In genomic region chr7:138979988-138980574, GRCh38 we compare ENCODE assay signal across 8 cellular contexts. TPM values are rescaled to one million over a fixed set of nuclear protein-coding genes. Genes with fewer than 3 reads are reported as not detected.
DNase-seq lines count a peak whose midpoint lies in the region; ATAC-seq and TF ChIP-seq lines count a peak whose summit lies in the region.

No MANE protein-coding gene starts in this region.

- no peak overlapping the region for H3K27ac Mint-ChIP-seq in T-helper 2 cell treated with Interferon-gamma antibody and Interleukin-4, amounts not matched to agents 5 μg/mL and 100 μg/mL, for 36 hours
- H3K27ac Mint-ChIP-seq in activated B cell treated with CpG ODN at 0.5 μM for 24 hours (no peak overlapping the region), immature natural killer cell (peak overlapping the region in 1 of 6 donors; percentile 65)

- intact Hi-C loops in activated B cell treated with CpG ODN at 0.5 μM for 24 hours (cut with micrococcal nuclease) = loop anchor here (5.0 kb wide), 1 partner anchor 93 kb away; no protein-coding TSS in a partner anchor

- peak overlapping the region; percentile 87 for H3K4me3 Mint-ChIP-seq in T-helper 2 cell treated with Interferon-gamma antibody and Interleukin-4, amounts not matched to agents 5 μg/mL and 100 μg/mL, for 36 hours
- peak overlapping the region; percentile 88 for H3K4me3 Mint-ChIP-seq in activated B cell treated with CpG ODN at 0.5 μM for 24 hours
- H3K4me3 Mint-ChIP-seq in immature natural killer cell = peak overlapping the region; percentile 86 to 92 (median 89)

- no peaks in the 10 kb centered on the region for H3K36me3 Mint-ChIP-seq in T-helper 2 cell treated with Interferon-gamma antibody and Interleukin-4, amounts not matched to agents 5 μg/mL and 100 μg/mL, for 36 hours (ENCODE audit: low read depth)
- H3K36me3 Mint-ChIP-seq in activated B cell treated with CpG ODN at 0.5 μM for 24 hours (ENCODE audit: low read depth) (peaks cover 3% of the 10 kb centered on the region), immature natural killer cell (no peaks in the 10 kb centered on the region)

- no peak for DNase-seq in T-helper 2 cell treated with Interferon-gamma antibody and Interleukin-4, amounts not matched to agents 5 μg/mL and 100 μg/mL, for 36 hours (ENCODE audit: low spot score)
- no peak for DNase-seq in T-helper 2 cell
- DNase-seq in activated B cell treated with CpG ODN at 0.5 μM for 24 hours = no peak
- DNase-seq in immature natural killer cell = no peak
- peak; percentile 42 for DNase-seq in superior temporal gyrus (ENCODE audit: extremely low spot score)
- no peak for DNase-seq in pons (ENCODE audit: low spot score)
- no peak for DNase-seq in GM20000 (ENCODE audit: low spot score)
- DNase-seq in medulla oblongata (ENCODE audit: extremely low spot score) = no peak

- TF ChIP-seq CTCF in activated B cell treated with CpG ODN at 0.5 μM for 24 hours (IDR thresholded peaks at IDR 0.05) (no peak), GM20000 (IDR thresholded peaks at IDR 0.05; ENCODE audit: extremely low read depth, missing control alignments) (no peak)

- peaks cover 53% of the 10 kb centered on the region for H3K27me3 Mint-ChIP-seq in T-helper 2 cell treated with Interferon-gamma antibody and Interleukin-4, amounts not matched to agents 5 μg/mL and 100 μg/mL, for 36 hours (ENCODE audit: low read depth)
- H3K27me3 Mint-ChIP-seq in activated B cell treated with CpG ODN at 0.5 μM for 24 hours (peaks cover 49% of the 10 kb centered on the region), immature natural killer cell (ENCODE audit: low read depth in 3 of 3) (peaks cover 18 to 27% (median 19%) of the 10 kb centered on the region in 3 donors)

- POLR2A ChIA-PET in activated B cell treated with CpG ODN at 0.5 μM for 24 hours (lab: Charles Lee) = no interaction called here

- CTCF ChIA-PET in activated B cell treated with CpG ODN at 0.5 μM for 24 hours (lab: Charles Lee) = no interaction called here

- H3K4me1 Mint-ChIP-seq in T-helper 2 cell treated with Interferon-gamma antibody and Interleukin-4, amounts not matched to agents 5 μg/mL and 100 μg/mL, for 36 hours (ENCODE audit: low read depth) = peaks cover 18% of the 10 kb centered on the region
- H3K4me1 Mint-ChIP-seq in activated B cell treated with CpG ODN at 0.5 μM for 24 hours = peaks cover 12% of the 10 kb centered on the region
- peaks cover 12 to 19% of the 10 kb centered on the region in 2 donors for H3K4me1 Mint-ChIP-seq in immature natural killer cell

- H3K9me3 Mint-ChIP-seq in T-helper 2 cell treated with Interferon-gamma antibody and Interleukin-4, amounts not matched to agents 5 μg/mL and 100 μg/mL, for 36 hours = no peaks in the 10 kb centered on the region
- H3K9me3 Mint-ChIP-seq in activated B cell treated with CpG ODN at 0.5 μM for 24 hours = no peaks in the 10 kb centered on the region
- no peaks in the 10 kb centered on the region for H3K9me3 Mint-ChIP-seq in immature natural killer cell

- ATAC-seq in activated B cell treated with CpG ODN at 0.5 μM for 24 hours (ENCODE audit: low read depth) = no peak

RNA-seq across cellular contexts. Expression of gene KIAA1549, which starts 1.1 kb away (rescaled TPM):
- total RNA-seq in activated B cell treated with CpG ODN at 0.5 μM for 24 hours = 0.42 and 0.46 TPM in 2 replicates
- under 1 TPM in 1 of 3 donors, not detected in 2; 0.04 TPM for polyA plus RNA-seq in immature natural killer cell

RNA-seq across cellular contexts. Expression of gene ZC3HAV1L, which starts 55.8 kb away (rescaled TPM):
- 1.6 and 1.8 TPM in 2 replicates for total RNA-seq in activated B cell treated with CpG ODN at 0.5 μM for 24 hours
- polyA plus RNA-seq in immature natural killer cell = under 1 TPM in 2 of 3 donors, not detected in 1; 0.21 to 0.40 TPM
